Comparison of ENCODE assay signal across 12 cellular contexts in the genomic region with DNA sequence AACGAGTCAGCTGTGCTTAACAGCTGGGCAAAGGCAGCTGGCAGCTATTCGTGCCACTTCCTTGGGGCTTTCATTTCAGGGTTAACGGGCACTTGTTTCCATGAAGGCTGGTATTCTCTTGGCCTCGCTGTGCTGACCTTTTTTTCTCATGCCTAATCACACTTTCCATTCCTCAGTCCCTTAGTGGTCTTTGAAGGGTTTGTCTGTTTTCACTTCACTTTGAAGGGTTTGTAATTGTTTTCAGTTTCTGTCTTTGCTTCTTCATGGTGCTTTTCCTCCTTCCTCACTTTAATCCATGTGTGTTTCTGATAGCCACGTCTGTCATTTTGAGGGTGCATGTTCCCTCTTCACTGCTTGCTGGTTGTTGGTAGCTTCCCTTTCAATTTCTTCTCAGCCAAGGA. TPM values are rescaled to one million over a fixed set of nuclear protein-coding genes. Genes with fewer than 3 reads are reported as not detected.
DNase-seq lines count a peak whose midpoint lies in the region; ATAC-seq, FAIRE-seq and TF ChIP-seq lines count a peak whose summit lies in the region.
"Had no signal": no experiment of that assay in that cellular context is flagged by ENCODE, and none has a peak within 500 bp of the region (broad histone marks: within the 10 kb centered on the region; RNA-seq: fewer than 3 reads in every experiment).

No MANE protein-coding gene starts in this region.

- POLR2A ChIA-PET in CD8-positive, alpha-beta T cell (lab: Charles Lee) = no interaction called here

- no peak for FAIRE-seq in frontal cortex (lab: Jason Lieb, UNC)
- FAIRE-seq: kidney had no signal

- intact Hi-C loops in CD8-positive, alpha-beta T cell (cut with DNase I, micrococcal nuclease) = no loop called here
- intact Hi-C loops in activated T-helper 1 cell treated with anti-CD3 and anti-CD28 coated beads, Interleukin-12 subunit alpha, Interleukin-12 subunit beta, Interleukin-2, Interleukin-4 antibody, amounts not matched to agents 30 ng/mL and 10 ng/mL and 1 ng/mL, durations not matched to agents 14 hours and 24 hours and 36 hours (cut with micrococcal nuclease) = no loop called here
- intact Hi-C loops in natural killer cell (cut with micrococcal nuclease) = loop anchor here (5.0 kb wide), 1 partner anchor 72 kb away; no protein-coding TSS in a partner anchor

- no peak for DNase-seq in CD8-positive, alpha-beta T cell
- DNase-seq in GM19238 (ENCODE audit: insufficient read length, low spot score) = peak; percentile 34
- DNase-seq in activated T-helper 1 cell treated with anti-CD3 and anti-CD28 coated beads, Interleukin-12 subunit alpha, Interleukin-12 subunit beta, Interleukin-2, Interleukin-4 antibody, amounts not matched to agents 30 ng/mL and 10 ng/mL and 1 ng/mL, durations not matched to agents 14 hours and 24 hours and 36 hours (ENCODE audit: low spot score) = no peak
- DNase-seq in natural killer cell = no peak
- no peak for DNase-seq in frontal cortex (ENCODE audit: low spot score in 2 of 2)
- no peak for DNase-seq in NCI-H1092 (lab: John Stamatoyannopoulos, UW)
- DNase-seq in NCI-H2227 (lab: John Stamatoyannopoulos, UW; ENCODE audit: unreplicated experiment) = no peak
- DNase-seq: Calu3, cortex of kidney, kidney, NCI-H345 had no signal

- no peak for ATAC-seq in CD8-positive, alpha-beta T cell
- ATAC-seq in natural killer cell (peak in 2 of 3 donors; percentile 11 to 39), GM21529 (IDR thresholded peaks at IDR 0.05; ENCODE audit: unreplicated experiment) (no peak)

- peaks cover 19% of the 10 kb centered on the region for H3K36me3 ChIP-seq in CD8-positive, alpha-beta T cell (ENCODE audit: insufficient read depth, low read length)

- no peak for TF ChIP-seq CTCF in CD8-positive, alpha-beta T cell (IDR thresholded peaks at IDR 0.05)
- TF ChIP-seq CTCF in natural killer cell (IDR thresholded peaks at IDR 0.05) = no peak

- no peak overlapping the region for H3K27ac ChIP-seq in CD8-positive, alpha-beta T cell (ENCODE audit: low read depth, low read length)

- peaks cover 74% of the 10 kb centered on the region for H3K36me3 Mint-ChIP-seq in CD8-positive, alpha-beta T cell
- peaks cover 18% of the 10 kb centered on the region for H3K36me3 Mint-ChIP-seq in activated T-helper 1 cell treated with anti-CD3 and anti-CD28 coated beads, Interleukin-12 subunit alpha, Interleukin-12 subunit beta, Interleukin-2, Interleukin-4 antibody, amounts not matched to agents 30 ng/mL and 10 ng/mL and 1 ng/mL, durations not matched to agents 14 hours and 24 hours and 36 hours (ENCODE audit: low read depth)
- no peaks in the 10 kb centered on the region for H3K36me3 Mint-ChIP-seq in natural killer cell

- H3K4me3 Mint-ChIP-seq in CD8-positive, alpha-beta T cell = no peak overlapping the region
- H3K4me3 Mint-ChIP-seq in activated T-helper 1 cell treated with anti-CD3 and anti-CD28 coated beads, Interleukin-12 subunit alpha, Interleukin-12 subunit beta, Interleukin-2, Interleukin-4 antibody, amounts not matched to agents 30 ng/mL and 10 ng/mL and 1 ng/mL, durations not matched to agents 14 hours and 24 hours and 36 hours = no peak overlapping the region
- peak overlapping the region; percentile 80 for H3K4me3 Mint-ChIP-seq in natural killer cell

- no peak overlapping the region for H3K4me3 ChIP-seq in CD8-positive, alpha-beta T cell (ENCODE audit: low read depth, low read length)

- CTCF ChIA-PET in CD8-positive, alpha-beta T cell (lab: Charles Lee) = no interaction called here

- no peaks in the 10 kb centered on the region for H3K9me3 ChIP-seq in CD8-positive, alpha-beta T cell (ENCODE audit: low read length)

- H3K27me3 ChIP-seq in CD8-positive, alpha-beta T cell (ENCODE audit: insufficient read depth, low read length) = no peaks in the 10 kb centered on the region

- peak overlapping the region; percentile 75 for H3K27ac Mint-ChIP-seq in CD8-positive, alpha-beta T cell
- peak overlapping the region; percentile 66 for H3K27ac Mint-ChIP-seq in activated T-helper 1 cell treated with anti-CD3 and anti-CD28 coated beads, Interleukin-12 subunit alpha, Interleukin-12 subunit beta, Interleukin-2, Interleukin-4 antibody, amounts not matched to agents 30 ng/mL and 10 ng/mL and 1 ng/mL, durations not matched to agents 14 hours and 24 hours and 36 hours
- peak overlapping the region; percentile 94 to 98 for H3K27ac Mint-ChIP-seq in natural killer cell

- H3K9me3 Mint-ChIP-seq in CD8-positive, alpha-beta T cell = no peaks in the 10 kb centered on the region
- no peaks in the 10 kb centered on the region for H3K9me3 Mint-ChIP-seq in activated T-helper 1 cell treated with anti-CD3 and anti-CD28 coated beads, Interleukin-12 subunit alpha, Interleukin-12 subunit beta, Interleukin-2, Interleukin-4 antibody, amounts not matched to agents 30 ng/mL and 10 ng/mL and 1 ng/mL, durations not matched to agents 14 hours and 24 hours and 36 hours
- no peaks in the 10 kb centered on the region for H3K9me3 Mint-ChIP-seq in natural killer cell

- H3K4me1 Mint-ChIP-seq in CD8-positive, alpha-beta T cell (ENCODE audit: low read depth) = peaks cover 5% of the 10 kb centered on the region
- H3K4me1 Mint-ChIP-seq in activated T-helper 1 cell treated with anti-CD3 and anti-CD28 coated beads, Interleukin-12 subunit alpha, Interleukin-12 subunit beta, Interleukin-2, Interleukin-4 antibody, amounts not matched to agents 30 ng/mL and 10 ng/mL and 1 ng/mL, durations not matched to agents 14 hours and 24 hours and 36 hours (ENCODE audit: low read depth) = peaks cover 12% of the 10 kb centered on the region
- H3K4me1 Mint-ChIP-seq in natural killer cell = peaks cover 12 to 33% of the 10 kb centered on the region in 2 donors

- H3K27me3 Mint-ChIP-seq in CD8-positive, alpha-beta T cell (ENCODE audit: low read depth) = no peaks in the 10 kb centered on the region
- H3K27me3 Mint-ChIP-seq in activated T-helper 1 cell treated with anti-CD3 and anti-CD28 coated beads, Interleukin-12 subunit alpha, Interleukin-12 subunit beta, Interleukin-2, Interleukin-4 antibody, amounts not matched to agents 30 ng/mL and 10 ng/mL and 1 ng/mL, durations not matched to agents 14 hours and 24 hours and 36 hours (ENCODE audit: insufficient read depth) = no peaks in the 10 kb centered on the region
- no peaks in the 10 kb centered on the region for H3K27me3 Mint-ChIP-seq in natural killer cell (ENCODE audit: low read depth in 2 of 2)

- H3K4me1 ChIP-seq in CD8-positive, alpha-beta T cell (ENCODE audit: insufficient read depth, low read length) = no peaks in the 10 kb centered on the region

RNA-seq across cellular contexts. Expression of a gene that starts 24.6 kb away (rescaled TPM):
- 10 to 100 TPM; 42.5 to 51.7 TPM for total RNA-seq in CD8-positive, alpha-beta T cell
- 53.1 and 53.3 TPM in 2 replicates for total RNA-seq in activated T-helper 1 cell treated with anti-CD3 and anti-CD28 coated beads, Interleukin-12 subunit alpha, Interleukin-12 subunit beta, Interleukin-2, Interleukin-4 antibody, amounts not matched to agents 30 ng/mL and 10 ng/mL and 1 ng/mL, durations not matched to agents 14 hours and 24 hours and 36 hours
- total RNA-seq in natural killer cell = 100 to 1,000 TPM; 101 to 127 (median 124) TPM
- 20.4 TPM for total RNA-seq in frontal cortex

RNA-seq across cellular contexts. Expression of a gene that starts 45.2 kb away (rescaled TPM):
- 1 to 10 TPM; 3.2 to 3.3 TPM for total RNA-seq in CD8-positive, alpha-beta T cell
- total RNA-seq in activated T-helper 1 cell treated with anti-CD3 and anti-CD28 coated beads, Interleukin-12 subunit alpha, Interleukin-12 subunit beta, Interleukin-2, Interleukin-4 antibody, amounts not matched to agents 30 ng/mL and 10 ng/mL and 1 ng/mL, durations not matched to agents 14 hours and 24 hours and 36 hours = 0.34 and 0.71 TPM in 2 replicates
- total RNA-seq in natural killer cell (10 to 100 TPM; 59.9 to 86.3 (median 68.8) TPM), frontal cortex (104 TPM)

RNA-seq across cellular contexts. Expression of a gene that starts 48.3 kb away (rescaled TPM):
- 10 to 100 TPM; 20.8 to 21.5 TPM for total RNA-seq in CD8-positive, alpha-beta T cell
- 98.8 and 100 TPM in 2 replicates for total RNA-seq in activated T-helper 1 cell treated with anti-CD3 and anti-CD28 coated beads, Interleukin-12 subunit alpha, Interleukin-12 subunit beta, Interleukin-2, Interleukin-4 antibody, amounts not matched to agents 30 ng/mL and 10 ng/mL and 1 ng/mL, durations not matched to agents 14 hours and 24 hours and 36 hours
- total RNA-seq in natural killer cell = 10 to 100 TPM; 38.3 to 55.8 (median 40.3) TPM
- total RNA-seq in frontal cortex = 2.9 TPM

RNA-seq across cellular contexts. Expression of a gene that starts 57.8 kb away (rescaled TPM):
- total RNA-seq in CD8-positive, alpha-beta T cell = under 1 TPM; 0.19 to 0.33 TPM
- 0.54 and 0.73 TPM in 2 replicates for total RNA-seq in activated T-helper 1 cell treated with anti-CD3 and anti-CD28 coated beads, Interleukin-12 subunit alpha, Interleukin-12 subunit beta, Interleukin-2, Interleukin-4 antibody, amounts not matched to agents 30 ng/mL and 10 ng/mL and 1 ng/mL, durations not matched to agents 14 hours and 24 hours and 36 hours
- total RNA-seq in natural killer cell (under 1 TPM in 1 of 3 donors, not detected in 2; 0.43 TPM), frontal cortex (not detected)
- total RNA-seq: Calu3 had no signal

Comparison
In these comparisons a context has a peak if more than half of its experiments do, and no peak if none do; other contexts are left out.
1. ATAC-seq: peak in natural killer cell (2 of 3); none in CD8-positive, alpha-beta T cell (single experiment) and GM21529 (single experiment).
2. RNA of a gene that starts 45.2 kb away (total RNA-seq): 104 TPM in frontal cortex (single experiment) and 59.9 to 86.3 TPM in natural killer cell; 3.2 to 3.3 TPM in CD8-positive, alpha-beta T cell and 0.34 to 0.71 TPM in activated T-helper 1 cell treated with anti-CD3 and anti-CD28 coated beads, Interleukin-12 subunit alpha, Interleukin-12 subunit beta, Interleukin-2, Interleukin-4 antibody, amounts not matched to agents 30 ng/mL and 10 ng/mL and 1 ng/mL, durations not matched to agents 14 hours and 24 hours and 36 hours; every median in the first group is over 10 times any median in the second.
3. Peak in every context shown above with its lines, with median percentiles within 50 percentile points of each other: H3K27ac Mint-ChIP-seq.